Comparison of ENCODE assay signal across 1 cellular context in the genomic region with DNA sequence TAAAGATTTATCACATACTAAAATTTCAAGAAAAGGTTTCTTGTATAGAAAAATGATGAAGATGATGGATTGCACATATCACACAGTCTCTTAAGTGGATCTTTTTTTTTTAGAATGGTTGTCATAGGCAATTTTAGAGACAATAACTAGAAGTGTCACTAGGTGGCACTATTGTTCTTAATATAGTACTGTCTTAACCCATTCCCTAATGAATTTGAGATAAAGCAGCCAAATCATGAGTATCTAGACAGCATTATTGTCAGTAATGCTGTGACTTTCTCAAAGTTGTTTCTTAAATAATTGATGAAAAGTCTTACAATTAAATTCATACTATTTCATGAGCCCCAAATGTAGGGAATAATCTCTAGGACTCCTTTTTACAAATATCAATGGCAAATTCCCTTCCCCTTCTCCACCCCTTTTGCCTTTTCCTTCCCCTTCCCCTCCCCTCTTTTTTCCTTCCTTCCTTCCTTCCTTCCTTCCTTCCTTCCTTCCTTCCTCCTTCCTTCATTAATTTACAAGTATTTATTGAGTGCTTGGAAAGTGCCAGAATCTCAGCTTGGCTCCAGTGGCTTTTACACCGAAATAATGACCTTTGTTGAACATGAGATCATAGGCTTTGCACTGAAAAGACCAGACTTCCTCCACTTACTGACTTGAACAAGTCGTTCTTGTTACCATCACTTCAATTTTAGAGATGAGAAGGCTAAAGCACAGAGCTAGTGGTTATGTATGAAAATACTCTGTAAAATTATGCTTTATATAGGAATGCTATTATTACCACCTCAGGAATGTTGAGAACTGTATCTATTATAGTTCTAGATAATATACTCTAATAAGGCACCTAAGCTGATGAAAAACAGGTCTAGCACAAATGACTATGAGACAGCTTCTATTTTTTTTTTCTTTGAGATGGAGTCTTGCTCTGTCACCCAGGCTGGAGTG.
TF ChIP-seq lines count a peak whose summit lies in the region.

No MANE protein-coding gene starts in this region.

TF ChIP-seq in K562, 482 proteins besides CTCF, POLR2A, EP300 and RAD21 (continued from another document and continues in another):
- TF ChIP-seq, protein P1, sequence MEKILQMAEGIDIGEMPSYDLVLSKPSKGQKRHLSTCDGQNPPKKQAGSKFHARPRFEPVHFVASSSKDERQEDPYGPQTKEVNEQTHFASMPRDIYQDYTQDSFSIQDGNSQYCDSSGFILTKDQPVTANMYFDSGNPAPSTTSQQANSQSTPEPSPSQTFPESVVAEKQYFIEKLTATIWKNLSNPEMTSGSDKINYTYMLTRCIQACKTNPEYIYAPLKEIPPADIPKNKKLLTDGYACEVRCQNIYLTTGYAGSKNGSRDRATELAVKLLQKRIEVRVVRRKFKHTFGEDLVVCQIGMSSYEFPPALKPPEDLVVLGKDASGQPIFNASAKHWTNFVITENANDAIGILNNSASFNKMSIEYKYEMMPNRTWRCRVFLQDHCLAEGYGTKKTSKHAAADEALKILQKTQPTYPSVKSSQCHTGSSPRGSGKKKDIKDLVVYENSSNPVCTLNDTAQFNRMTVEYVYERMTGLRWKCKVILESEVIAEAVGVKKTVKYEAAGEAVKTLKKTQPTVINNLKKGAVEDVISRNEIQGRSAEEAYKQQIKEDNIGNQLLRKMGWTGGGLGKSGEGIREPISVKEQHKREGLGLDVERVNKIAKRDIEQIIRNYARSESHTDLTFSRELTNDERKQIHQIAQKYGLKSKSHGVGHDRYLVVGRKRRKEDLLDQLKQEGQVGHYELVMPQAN (IDR thresholded peaks at IDR 0.05; ENCODE audit: borderline replicate concordance) = no peak
- TF ChIP-seq BRD9 (IDR thresholded peaks at IDR 0.05; ENCODE audit: low read depth, partially characterized antibody) (peak; percentile 42), DMBX1 (CRISPR knock-in tag; IDR thresholded peaks at IDR 0.05; ENCODE audit: borderline replicate concordance) (no peak), ZNF347 (CRISPR knock-in tag; IDR thresholded peaks at IDR 0.05; ENCODE audit: low read depth) (no peak), TOE1 (IDR thresholded peaks at IDR 0.05; ENCODE audit: borderline replicate concordance) (0 out of 2 replicates have a peak, but pooled peaks have one; percentile 36), TOE1 (CRISPR knock-in tag; IDR thresholded peaks at IDR 0.05; ENCODE audit: borderline replicate concordance, low read depth) (no peak), ZNF239 (CRISPR knock-in tag; IDR thresholded peaks at IDR 0.05) (no peak), POLR2B (IDR thresholded peaks at IDR 0.05; ENCODE audit: low read depth, partially characterized antibody) (no peak), SMC3 (conservative IDR thresholded peaks at IDR 0.05; ENCODE audit: insufficient read depth, low read depth, low read length) (peak; percentile 81), POLR2H (tag; IDR thresholded peaks at IDR 0.05; ENCODE audit: low read depth) (peak; percentile 63; the same call in 1 of the 2 replicates), FOSL1 (tag; conservative IDR thresholded peaks at IDR 0.05) (peak; percentile 31; the same call in 1 of the 2 replicates), TAF9B (IDR thresholded peaks at IDR 0.05; ENCODE audit: partially characterized antibody) (peak; percentile 34), PTRF (tag; IDR thresholded peaks at IDR 0.05) (no peak), KDM4B (IDR thresholded peaks at IDR 0.05; ENCODE audit: borderline replicate concordance in 2 of 2, low read depth in 1 of 2) (peak in 1 of 2 experiments; percentile 49; a peak in 1 of 4 replicates), NFYB (IDR thresholded peaks at IDR 0.05; ENCODE audit: extremely low read depth, insufficient read length) (no peak), GTF2A2 (tag; IDR thresholded peaks at IDR 0.05) (no peak), ZNF444 (CRISPR knock-in tag; IDR thresholded peaks at IDR 0.05) (no peak), FOXJ3 (CRISPR knock-in tag; IDR thresholded peaks at IDR 0.05) (no peak), SMAD2 (IDR thresholded peaks at IDR 0.05; ENCODE audit: low read depth, low read length) (no peak), ZNF253 (CRISPR knock-in tag; conservative IDR thresholded peaks at IDR 0.05) (no peak), TEAD1 (CRISPR knock-in tag; IDR thresholded peaks at IDR 0.05) (no peak), HNRNPL (IDR thresholded peaks at IDR 0.05; ENCODE audit: low read depth, low read length) (no peak), MYNN (IDR thresholded peaks at IDR 0.05) (no peak), MYNN (CRISPR knock-in tag; IDR thresholded peaks at IDR 0.05) (no peak), PRPF4 (IDR thresholded peaks at IDR 0.05; ENCODE audit: insufficient read depth, low read depth, low read length, poor library complexity, severe bottlenecking) (no peak), PHB (CRISPR knock-in tag; IDR thresholded peaks at IDR 0.05) (no peak), TCF3 (CRISPR knock-in tag; IDR thresholded peaks at IDR 0.05) (no peak)
- TF ChIP-seq, protein P2, sequence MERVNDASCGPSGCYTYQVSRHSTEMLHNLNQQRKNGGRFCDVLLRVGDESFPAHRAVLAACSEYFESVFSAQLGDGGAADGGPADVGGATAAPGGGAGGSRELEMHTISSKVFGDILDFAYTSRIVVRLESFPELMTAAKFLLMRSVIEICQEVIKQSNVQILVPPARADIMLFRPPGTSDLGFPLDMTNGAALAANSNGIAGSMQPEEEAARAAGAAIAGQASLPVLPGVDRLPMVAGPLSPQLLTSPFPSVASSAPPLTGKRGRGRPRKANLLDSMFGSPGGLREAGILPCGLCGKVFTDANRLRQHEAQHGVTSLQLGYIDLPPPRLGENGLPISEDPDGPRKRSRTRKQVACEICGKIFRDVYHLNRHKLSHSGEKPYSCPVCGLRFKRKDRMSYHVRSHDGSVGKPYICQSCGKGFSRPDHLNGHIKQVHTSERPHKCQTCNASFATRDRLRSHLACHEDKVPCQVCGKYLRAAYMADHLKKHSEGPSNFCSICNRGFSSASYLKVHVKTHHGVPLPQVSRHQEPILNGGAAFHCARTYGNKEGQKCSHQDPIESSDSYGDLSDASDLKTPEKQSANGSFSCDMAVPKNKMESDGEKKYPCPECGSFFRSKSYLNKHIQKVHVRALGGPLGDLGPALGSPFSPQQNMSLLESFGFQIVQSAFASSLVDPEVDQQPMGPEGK (CRISPR knock-in tag; IDR thresholded peaks at IDR 0.05; ENCODE audit: borderline replicate concordance) = no peak
- TF ChIP-seq, protein P3, sequence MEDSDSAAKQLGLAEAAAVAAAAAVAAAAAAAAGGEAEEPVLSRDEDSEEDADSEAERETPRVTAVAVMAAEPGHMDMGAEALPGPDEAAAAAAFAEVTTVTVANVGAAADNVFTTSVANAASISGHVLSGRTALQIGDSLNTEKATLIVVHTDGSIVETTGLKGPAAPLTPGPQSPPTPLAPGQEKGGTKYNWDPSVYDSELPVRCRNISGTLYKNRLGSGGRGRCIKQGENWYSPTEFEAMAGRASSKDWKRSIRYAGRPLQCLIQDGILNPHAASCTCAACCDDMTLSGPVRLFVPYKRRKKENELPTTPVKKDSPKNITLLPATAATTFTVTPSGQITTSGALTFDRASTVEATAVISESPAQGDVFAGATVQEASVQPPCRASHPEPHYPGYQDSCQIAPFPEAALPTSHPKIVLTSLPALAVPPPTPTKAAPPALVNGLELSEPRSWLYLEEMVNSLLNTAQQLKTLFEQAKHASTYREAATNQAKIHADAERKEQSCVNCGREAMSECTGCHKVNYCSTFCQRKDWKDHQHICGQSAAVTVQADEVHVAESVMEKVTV (CRISPR knock-in tag; IDR thresholded peaks at IDR 0.05) = peak; percentile 95
- TF ChIP-seq, protein P4, sequence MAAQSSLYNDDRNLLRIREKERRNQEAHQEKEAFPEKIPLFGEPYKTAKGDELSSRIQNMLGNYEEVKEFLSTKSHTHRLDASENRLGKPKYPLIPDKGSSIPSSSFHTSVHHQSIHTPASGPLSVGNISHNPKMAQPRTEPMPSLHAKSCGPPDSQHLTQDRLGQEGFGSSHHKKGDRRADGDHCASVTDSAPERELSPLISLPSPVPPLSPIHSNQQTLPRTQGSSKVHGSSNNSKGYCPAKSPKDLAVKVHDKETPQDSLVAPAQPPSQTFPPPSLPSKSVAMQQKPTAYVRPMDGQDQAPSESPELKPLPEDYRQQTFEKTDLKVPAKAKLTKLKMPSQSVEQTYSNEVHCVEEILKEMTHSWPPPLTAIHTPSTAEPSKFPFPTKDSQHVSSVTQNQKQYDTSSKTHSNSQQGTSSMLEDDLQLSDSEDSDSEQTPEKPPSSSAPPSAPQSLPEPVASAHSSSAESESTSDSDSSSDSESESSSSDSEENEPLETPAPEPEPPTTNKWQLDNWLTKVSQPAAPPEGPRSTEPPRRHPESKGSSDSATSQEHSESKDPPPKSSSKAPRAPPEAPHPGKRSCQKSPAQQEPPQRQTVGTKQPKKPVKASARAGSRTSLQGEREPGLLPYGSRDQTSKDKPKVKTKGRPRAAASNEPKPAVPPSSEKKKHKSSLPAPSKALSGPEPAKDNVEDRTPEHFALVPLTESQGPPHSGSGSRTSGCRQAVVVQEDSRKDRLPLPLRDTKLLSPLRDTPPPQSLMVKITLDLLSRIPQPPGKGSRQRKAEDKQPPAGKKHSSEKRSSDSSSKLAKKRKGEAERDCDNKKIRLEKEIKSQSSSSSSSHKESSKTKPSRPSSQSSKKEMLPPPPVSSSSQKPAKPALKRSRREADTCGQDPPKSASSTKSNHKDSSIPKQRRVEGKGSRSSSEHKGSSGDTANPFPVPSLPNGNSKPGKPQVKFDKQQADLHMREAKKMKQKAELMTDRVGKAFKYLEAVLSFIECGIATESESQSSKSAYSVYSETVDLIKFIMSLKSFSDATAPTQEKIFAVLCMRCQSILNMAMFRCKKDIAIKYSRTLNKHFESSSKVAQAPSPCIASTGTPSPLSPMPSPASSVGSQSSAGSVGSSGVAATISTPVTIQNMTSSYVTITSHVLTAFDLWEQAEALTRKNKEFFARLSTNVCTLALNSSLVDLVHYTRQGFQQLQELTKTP (IDR thresholded peaks at IDR 0.05; ENCODE audit: low read depth in 1 of 2, partially characterized antibody in 2 of 2) = peak in 1 of 2 experiments; percentile 72
- TF ChIP-seq, protein P5, sequence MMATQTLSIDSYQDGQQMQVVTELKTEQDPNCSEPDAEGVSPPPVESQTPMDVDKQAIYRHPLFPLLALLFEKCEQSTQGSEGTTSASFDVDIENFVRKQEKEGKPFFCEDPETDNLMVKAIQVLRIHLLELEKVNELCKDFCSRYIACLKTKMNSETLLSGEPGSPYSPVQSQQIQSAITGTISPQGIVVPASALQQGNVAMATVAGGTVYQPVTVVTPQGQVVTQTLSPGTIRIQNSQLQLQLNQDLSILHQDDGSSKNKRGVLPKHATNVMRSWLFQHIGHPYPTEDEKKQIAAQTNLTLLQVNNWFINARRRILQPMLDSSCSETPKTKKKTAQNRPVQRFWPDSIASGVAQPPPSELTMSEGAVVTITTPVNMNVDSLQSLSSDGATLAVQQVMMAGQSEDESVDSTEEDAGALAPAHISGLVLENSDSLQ (IDR thresholded peaks at IDR 0.05) = peak; percentile 47; the same call in 1 of the 2 replicates
- TF ChIP-seq, protein P6, sequence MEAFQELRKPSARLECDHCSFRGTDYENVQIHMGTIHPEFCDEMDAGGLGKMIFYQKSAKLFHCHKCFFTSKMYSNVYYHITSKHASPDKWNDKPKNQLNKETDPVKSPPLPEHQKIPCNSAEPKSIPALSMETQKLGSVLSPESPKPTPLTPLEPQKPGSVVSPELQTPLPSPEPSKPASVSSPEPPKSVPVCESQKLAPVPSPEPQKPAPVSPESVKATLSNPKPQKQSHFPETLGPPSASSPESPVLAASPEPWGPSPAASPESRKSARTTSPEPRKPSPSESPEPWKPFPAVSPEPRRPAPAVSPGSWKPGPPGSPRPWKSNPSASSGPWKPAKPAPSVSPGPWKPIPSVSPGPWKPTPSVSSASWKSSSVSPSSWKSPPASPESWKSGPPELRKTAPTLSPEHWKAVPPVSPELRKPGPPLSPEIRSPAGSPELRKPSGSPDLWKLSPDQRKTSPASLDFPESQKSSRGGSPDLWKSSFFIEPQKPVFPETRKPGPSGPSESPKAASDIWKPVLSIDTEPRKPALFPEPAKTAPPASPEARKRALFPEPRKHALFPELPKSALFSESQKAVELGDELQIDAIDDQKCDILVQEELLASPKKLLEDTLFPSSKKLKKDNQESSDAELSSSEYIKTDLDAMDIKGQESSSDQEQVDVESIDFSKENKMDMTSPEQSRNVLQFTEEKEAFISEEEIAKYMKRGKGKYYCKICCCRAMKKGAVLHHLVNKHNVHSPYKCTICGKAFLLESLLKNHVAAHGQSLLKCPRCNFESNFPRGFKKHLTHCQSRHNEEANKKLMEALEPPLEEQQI (IDR thresholded peaks at IDR 0.05) = peak; percentile 58; the same call in 1 of the 2 replicates
- TF ChIP-seq, protein P7, sequence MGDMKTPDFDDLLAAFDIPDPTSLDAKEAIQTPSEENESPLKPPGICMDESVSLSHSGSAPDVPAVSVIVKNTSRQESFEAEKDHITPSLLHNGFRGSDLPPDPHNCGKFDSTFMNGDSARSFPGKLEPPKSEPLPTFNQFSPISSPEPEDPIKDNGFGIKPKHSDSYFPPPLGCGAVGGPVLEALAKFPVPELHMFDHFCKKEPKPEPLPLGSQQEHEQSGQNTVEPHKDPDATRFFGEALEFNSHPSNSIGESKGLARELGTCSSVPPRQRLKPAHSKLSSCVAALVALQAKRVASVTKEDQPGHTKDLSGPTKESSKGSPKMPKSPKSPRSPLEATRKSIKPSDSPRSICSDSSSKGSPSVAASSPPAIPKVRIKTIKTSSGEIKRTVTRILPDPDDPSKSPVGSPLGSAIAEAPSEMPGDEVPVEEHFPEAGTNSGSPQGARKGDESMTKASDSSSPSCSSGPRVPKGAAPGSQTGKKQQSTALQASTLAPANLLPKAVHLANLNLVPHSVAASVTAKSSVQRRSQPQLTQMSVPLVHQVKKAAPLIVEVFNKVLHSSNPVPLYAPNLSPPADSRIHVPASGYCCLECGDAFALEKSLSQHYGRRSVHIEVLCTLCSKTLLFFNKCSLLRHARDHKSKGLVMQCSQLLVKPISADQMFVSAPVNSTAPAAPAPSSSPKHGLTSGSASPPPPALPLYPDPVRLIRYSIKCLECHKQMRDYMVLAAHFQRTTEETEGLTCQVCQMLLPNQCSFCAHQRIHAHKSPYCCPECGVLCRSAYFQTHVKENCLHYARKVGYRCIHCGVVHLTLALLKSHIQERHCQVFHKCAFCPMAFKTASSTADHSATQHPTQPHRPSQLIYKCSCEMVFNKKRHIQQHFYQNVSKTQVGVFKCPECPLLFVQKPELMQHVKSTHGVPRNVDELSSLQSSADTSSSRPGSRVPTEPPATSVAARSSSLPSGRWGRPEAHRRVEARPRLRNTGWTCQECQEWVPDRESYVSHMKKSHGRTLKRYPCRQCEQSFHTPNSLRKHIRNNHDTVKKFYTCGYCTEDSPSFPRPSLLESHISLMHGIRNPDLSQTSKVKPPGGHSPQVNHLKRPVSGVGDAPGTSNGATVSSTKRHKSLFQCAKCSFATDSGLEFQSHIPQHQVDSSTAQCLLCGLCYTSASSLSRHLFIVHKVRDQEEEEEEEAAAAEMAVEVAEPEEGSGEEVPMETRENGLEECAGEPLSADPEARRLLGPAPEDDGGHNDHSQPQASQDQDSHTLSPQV (IDR thresholded peaks at IDR 0.05) = peak; percentile 44; the same call in 1 of the 2 replicates
- TF ChIP-seq, protein P8, sequence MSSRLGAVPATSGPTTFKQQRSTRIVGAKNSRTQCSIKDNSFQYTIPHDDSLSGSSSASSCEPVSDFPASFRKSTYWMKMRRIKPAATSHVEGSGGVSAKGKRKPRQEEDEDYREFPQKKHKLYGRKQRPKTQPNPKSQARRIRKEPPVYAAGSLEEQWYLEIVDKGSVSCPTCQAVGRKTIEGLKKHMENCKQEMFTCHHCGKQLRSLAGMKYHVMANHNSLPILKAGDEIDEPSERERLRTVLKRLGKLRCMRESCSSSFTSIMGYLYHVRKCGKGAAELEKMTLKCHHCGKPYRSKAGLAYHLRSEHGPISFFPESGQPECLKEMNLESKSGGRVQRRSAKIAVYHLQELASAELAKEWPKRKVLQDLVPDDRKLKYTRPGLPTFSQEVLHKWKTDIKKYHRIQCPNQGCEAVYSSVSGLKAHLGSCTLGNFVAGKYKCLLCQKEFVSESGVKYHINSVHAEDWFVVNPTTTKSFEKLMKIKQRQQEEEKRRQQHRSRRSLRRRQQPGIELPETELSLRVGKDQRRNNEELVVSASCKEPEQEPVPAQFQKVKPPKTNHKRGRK (tag; IDR thresholded peaks at IDR 0.05) = peak; percentile 78
